In the genomic region with DNA sequence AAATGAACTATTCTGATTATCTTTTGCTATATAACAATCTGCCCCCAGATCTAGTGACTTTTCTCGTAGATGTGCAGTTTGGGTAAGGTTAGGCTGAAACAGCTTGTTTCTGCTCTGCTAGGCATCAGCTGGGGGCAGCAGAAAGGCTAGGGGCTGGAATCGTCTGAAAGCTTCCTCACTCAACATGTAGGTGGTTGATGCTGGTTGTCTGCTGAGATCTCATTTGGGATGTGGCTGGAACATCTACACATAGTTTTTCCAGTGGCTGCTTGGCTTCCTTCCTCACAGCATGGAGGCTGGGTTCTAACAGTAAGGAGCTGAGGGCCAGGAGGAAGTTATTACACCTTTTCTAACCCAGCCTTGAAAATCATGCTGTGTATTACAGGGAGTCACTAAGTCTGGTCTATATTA, we compare ENCODE assay signal across 16 cellular contexts. TPM values are rescaled to one million over a fixed set of nuclear protein-coding genes. Genes with fewer than 3 reads are reported as not detected.
DNase-seq lines count a peak whose midpoint lies in the region; ATAC-seq and TF ChIP-seq lines count a peak whose summit lies in the region.
"Had no signal": no experiment of that assay in that cellular context is flagged by ENCODE, and none has a peak within 500 bp of the region (broad histone marks: within the 10 kb centered on the region; RNA-seq: fewer than 3 reads in every experiment).

No MANE protein-coding gene starts in this region.

- H3K9me3 ChIP-seq in right cardiac atrium (ENCODE audit: control insufficient read depth, low read length) = no peaks in the 10 kb centered on the region
- peaks cover 8% of the 10 kb centered on the region for H3K9me3 ChIP-seq in left ventricle myocardium inferior (replicated peaks)
- peaks cover 3% of the 10 kb centered on the region; the same call in 1 of the 2 replicates for H3K9me3 ChIP-seq in SK-N-MC (ENCODE audit: low read depth, low read length)
- H3K9me3 ChIP-seq in hepatocyte (ENCODE audit: low read depth) = no peaks in the 10 kb centered on the region
- H3K9me3 ChIP-seq in stomach = peaks cover 0 to 3% (median under 1%) of the 10 kb centered on the region in 4 donors

- TF ChIP-seq POLR2A in stomach (IDR thresholded peaks at IDR 0.05) = no peak

- peaks cover 83% of the 10 kb centered on the region for H4K20me1 ChIP-seq in hepatocyte (ENCODE audit: insufficient read depth, poor library complexity, severe bottlenecking)

- H3K9ac ChIP-seq in SK-N-MC (ENCODE audit: insufficient read length) = no peak overlapping the region

- H3K4me1 Mint-ChIP-seq in stimulated activated effector memory CD8-positive, alpha-beta T cell treated with anti-CD3 and anti-CD28 coated beads, Interleukin-12 subunit alpha, Interleukin-12 subunit beta, amount 100 ng/mL, for 72 hours = peaks cover 58% of the 10 kb centered on the region

- intact Hi-C loops in right cardiac atrium (cut with DNase I) = no loop called here
- intact Hi-C loops in left ventricle myocardium inferior (cut with micrococcal nuclease) = no loop called here
- intact Hi-C loops in stomach (cut with DNase I; ENCODE audit: low total_unique reads) = no loop called here

- H3K9me2 ChIP-seq in hepatocyte (replicated peaks; ENCODE audit: insufficient read depth) = no peaks in the 10 kb centered on the region

- H3K79me2 ChIP-seq in hepatocyte = peaks cover 99% of the 10 kb centered on the region

- no peak overlapping the region for H2AFZ ChIP-seq in hepatocyte

- H3K4me1 ChIP-seq in right cardiac atrium (ENCODE audit: control insufficient read depth, insufficient read depth, low read length) = peaks cover 6% of the 10 kb centered on the region
- peaks cover 54% of the 10 kb centered on the region for H3K4me1 ChIP-seq in left ventricle myocardium inferior
- no peaks in the 10 kb centered on the region for H3K4me1 ChIP-seq in hepatocyte (ENCODE audit: insufficient read depth)
- peaks cover 10 to 57% (median 32%) of the 10 kb centered on the region in 4 donors for H3K4me1 ChIP-seq in stomach

- no peak overlapping the region for H3K27ac ChIP-seq in right cardiac atrium (ENCODE audit: low read length)
- H3K27ac ChIP-seq in left ventricle myocardium inferior (replicated peaks) = no peak overlapping the region
- H3K27ac ChIP-seq in SK-N-MC = peak overlapping the region; percentile 58
- no peak overlapping the region for H3K27ac ChIP-seq in hepatocyte
- no peak overlapping the region for H3K27ac ChIP-seq in stomach
- H3K27ac ChIP-seq: sigmoid colon had no signal

- H3K27me3 ChIP-seq in right cardiac atrium (ENCODE audit: control insufficient read depth, insufficient read depth) (no peaks in the 10 kb centered on the region), left ventricle myocardium inferior (ENCODE audit: low read depth) (no peaks in the 10 kb centered on the region), hepatocyte (no peaks in the 10 kb centered on the region), stomach (no peaks in the 10 kb centered on the region)
- H3K27me3 ChIP-seq: MG63, sigmoid colon had no signal

- TF ChIP-seq CTCF in left ventricle myocardium inferior (IDR thresholded peaks at IDR 0.05; ENCODE audit: borderline replicate concordance) (no peak), hepatocyte (IDR thresholded peaks at IDR 0.05; ENCODE audit: poor library complexity) (no peak), stomach (IDR thresholded peaks at IDR 0.05) (no peak)

- H3K36me3 ChIP-seq in left ventricle myocardium inferior (no peaks in the 10 kb centered on the region), SK-N-MC (ENCODE audit: insufficient read depth, low read length) (peaks cover 15% of the 10 kb centered on the region), hepatocyte (replicated peaks; ENCODE audit: insufficient read depth, low read depth) (no peaks in the 10 kb centered on the region), stomach (peaks cover 0 to 13% (median 2%) of the 10 kb centered on the region in 4 donors)
- H3K36me3 ChIP-seq: sigmoid colon had no signal

- ATAC-seq in right cardiac atrium = peak; percentile 25 to 29
- ATAC-seq in stimulated activated effector memory CD8-positive, alpha-beta T cell treated with anti-CD3 and anti-CD28 coated beads, Interleukin-12 subunit alpha, Interleukin-12 subunit beta, amount 100 ng/mL, for 72 hours = no peak

- DNase-seq in right cardiac atrium (no peak), left ventricle myocardium inferior (no peak), SK-N-MC (ENCODE audit: low read depth, low spot score) (peak; percentile 52), hepatocyte (ENCODE audit: low spot score) (no peak), hypothalamus (lab: John Stamatoyannopoulos, UW) (no peak), stomach (no peak), GOT3 (lab: John Stamatoyannopoulos, UW) (no peak)
- DNase-seq in stimulated activated effector memory CD8-positive, alpha-beta T cell treated with anti-CD3 and anti-CD28 coated beads, Interleukin-12 subunit alpha, Interleukin-12 subunit beta, amount 100 ng/mL, for 72 hours (ENCODE audit: low spot score in 2 of 2) = no peak
- DNase-seq: activated CD4-positive, alpha-beta T cell treated with anti-CD3 and anti-CD28 coated beads for 4 hours; kidney glomerular epithelial cell; MG63; NCI-H2081; NCI-H82; sigmoid colon; stimulated activated CD4-positive, alpha-beta T cell treated with anti-CD3 and anti-CD28 coated beads, Interleukin-2, amount 100 ng/mL, for 48 hours; stimulated activated CD8-positive, alpha-beta memory T cell treated with anti-CD3 and anti-CD28 coated beads, Interleukin-4, amount 100 ng/mL, for 48 hours had no signal

- peak overlapping the region; percentile 8 for H3K4me2 ChIP-seq in hepatocyte

- H3K36me3 Mint-ChIP-seq in stimulated activated effector memory CD8-positive, alpha-beta T cell treated with anti-CD3 and anti-CD28 coated beads, Interleukin-12 subunit alpha, Interleukin-12 subunit beta, amount 100 ng/mL, for 72 hours = peaks cover 9% of the 10 kb centered on the region

- H3K4me3 ChIP-seq in right cardiac atrium (ENCODE audit: low read length) (no peak overlapping the region), left ventricle myocardium inferior (no peak overlapping the region), SK-N-MC (peak overlapping the region; percentile 54), hepatocyte (no peak overlapping the region), stomach (no peak overlapping the region)
- H3K4me3 ChIP-seq: MG63, sigmoid colon had no signal

- peaks cover 3% of the 10 kb centered on the region for H3K9me3 Mint-ChIP-seq in stimulated activated effector memory CD8-positive, alpha-beta T cell treated with anti-CD3 and anti-CD28 coated beads, Interleukin-12 subunit alpha, Interleukin-12 subunit beta, amount 100 ng/mL, for 72 hours

- WGBS in right cardiac atrium = 40% methylated on average over 2 of the region's 2 CpGs
- WGBS in hepatocyte (ENCODE audit: low lambda C conversion rate, missing lambda C conversion rate) = 45% methylated on average over 2 of the region's 2 CpGs
- 21 to 48% (median 30%) methylated on average over 2 of the region's 2 CpGs for WGBS in stomach, 5 donors

- TF ChIP-seq EP300 in stomach (IDR thresholded peaks at IDR 0.05) = no peak

- H3K27ac Mint-ChIP-seq in stimulated activated effector memory CD8-positive, alpha-beta T cell treated with anti-CD3 and anti-CD28 coated beads, Interleukin-12 subunit alpha, Interleukin-12 subunit beta, amount 100 ng/mL, for 72 hours = peak overlapping the region; percentile 15

- no peak overlapping the region for H3K4me3 Mint-ChIP-seq in stimulated activated effector memory CD8-positive, alpha-beta T cell treated with anti-CD3 and anti-CD28 coated beads, Interleukin-12 subunit alpha, Interleukin-12 subunit beta, amount 100 ng/mL, for 72 hours

RNA-seq across cellular contexts. Expression of a gene that starts 30.2 kb away (rescaled TPM):
- total RNA-seq in right cardiac atrium (10 to 100 TPM; 51.7 to 57.3 (median 54.7) TPM), left ventricle myocardium inferior (53.7 TPM), hepatocyte (76.9 and 81.6 TPM in 2 replicates), stomach (100 to 1,000 TPM in 2 of 5 donors, 10 to 100 TPM in 3; 35.6 to 200 (median 93.3) TPM)
- polyA plus RNA-seq in right cardiac atrium (35.3 TPM), hepatocyte (34.0 and 37.8 TPM in 2 replicates), stomach (10 to 100 TPM; 14.6 to 22.6 (median 16.9) TPM)
